ENCODE assay signal across 15 cellular contexts in genomic region chr18:69755856-69756496, GRCh38.
DNase-seq lines count a peak whose midpoint lies in the region; ATAC-seq and TF ChIP-seq lines count a peak whose summit lies in the region.
"Had no signal": no experiment of that assay in that cellular context is flagged by ENCODE, and none has a peak within 500 bp of the region (broad histone marks: within the 10 kb centered on the region; RNA-seq: fewer than 3 reads in every experiment).

No MANE protein-coding gene starts in this region.

- no peak overlapping the region for H3K27ac ChIP-seq in CD8-positive, alpha-beta T cell (ENCODE audit: low read depth, low read length)
- no peak overlapping the region for H3K27ac ChIP-seq in caudate nucleus (ENCODE audit: low read depth, low read length)
- H3K27ac ChIP-seq: C4-2B had no signal

- no peak overlapping the region for H3K4me3 Mint-ChIP-seq in activated T-cell treated with anti-CD3 and anti-CD28 coated beads, Interleukin-2, amount 50 U/mL, for 72 hours
- peak overlapping the region; percentile 24 for H3K4me3 Mint-ChIP-seq in CD8-positive, alpha-beta T cell
- H3K4me3 Mint-ChIP-seq in T-helper 17 cell (peak overlapping the region; percentile 1), MCF 10A (ENCODE audit: unreplicated experiment) (no peak overlapping the region)
- H3K4me3 Mint-ChIP-seq in effector memory CD8-positive, alpha-beta T cell: peak overlapping the region in 1 of 2 donors; percentile 40

- TF ChIP-seq CTCF in CD8-positive, alpha-beta T cell (IDR thresholded peaks at IDR 0.05): no peak
- TF ChIP-seq CTCF in MCF 10A (IDR thresholded peaks at IDR 0.05; ENCODE audit: unreplicated experiment): no peak

- H3K27me3 Mint-ChIP-seq in activated T-cell treated with anti-CD3 and anti-CD28 coated beads, Interleukin-2, amount 50 U/mL, for 72 hours (ENCODE audit: low read depth): no peaks in the 10 kb centered on the region
- no peaks in the 10 kb centered on the region for H3K27me3 Mint-ChIP-seq in CD8-positive, alpha-beta T cell (ENCODE audit: low read depth)
- H3K27me3 Mint-ChIP-seq in T-helper 17 cell (no peaks in the 10 kb centered on the region), MCF 10A (ENCODE audit: insufficient read depth, unreplicated experiment) (peaks cover 15% of the 10 kb centered on the region)
- peaks cover 0 to 5% of the 10 kb centered on the region in 2 donors for H3K27me3 Mint-ChIP-seq in effector memory CD8-positive, alpha-beta T cell

- H3K36me3 ChIP-seq in CD8-positive, alpha-beta T cell (ENCODE audit: insufficient read depth, low read length): no peaks in the 10 kb centered on the region

- BruUV-seq in MCF 10A (replicated peaks; lab: Mats Ljungman, UMichigan): no TSS peak

- CTCF ChIA-PET in CD8-positive, alpha-beta T cell (lab: Charles Lee): no interaction called here
- CTCF ChIA-PET in MCF 10A (lab: Yijun Ruan, JAX): no interaction called here

- no peaks in the 10 kb centered on the region for H3K9me3 ChIP-seq in CD8-positive, alpha-beta T cell (ENCODE audit: low read length)
- H3K9me3 ChIP-seq in T-helper 17 cell (ENCODE audit: control insufficient read depth, low read length, poor library complexity, severe bottlenecking): peaks cover 2% of the 10 kb centered on the region

- H3K36me3 Mint-ChIP-seq in activated T-cell treated with anti-CD3 and anti-CD28 coated beads, Interleukin-2, amount 50 U/mL, for 72 hours (ENCODE audit: insufficient read depth in 2 of 2): peaks cover 8 to 13% of the 10 kb centered on the region in 2 donors
- peaks cover 21% of the 10 kb centered on the region for H3K36me3 Mint-ChIP-seq in CD8-positive, alpha-beta T cell
- H3K36me3 Mint-ChIP-seq in T-helper 17 cell (ENCODE audit: low read depth) (no peaks in the 10 kb centered on the region), MCF 10A (ENCODE audit: insufficient read depth, unreplicated experiment) (no peaks in the 10 kb centered on the region)
- H3K36me3 Mint-ChIP-seq in effector memory CD8-positive, alpha-beta T cell (ENCODE audit: insufficient read depth): peaks cover 3% of the 10 kb centered on the region

- no peak for DNase-seq in activated T-cell treated with anti-CD3 and anti-CD28 coated beads, Interleukin-2, amount 50 U/mL, for 72 hours
- DNase-seq in activated T-cell treated with anti-CD3 and anti-CD28 coated beads for 4 hours: no peak
- peak in 1 of 7 experiments; percentile 56 for DNase-seq in CD8-positive, alpha-beta T cell
- DNase-seq in T-helper 17 cell: no peak
- DNase-seq in effector memory CD8-positive, alpha-beta T cell: no peak
- no peak for DNase-seq in caudate nucleus (lab: John Stamatoyannopoulos, UW)
- DNase-seq in MCF 10A (ENCODE audit: unreplicated experiment): no peak
- DNase-seq: Calu3, MM.1S, NCI-H1092 treated with DMSO at 0.1 percent for 48 hours, NCI-H2081 treated with DMSO at 0.1 percent for 48 hours, NCI-H510A, NCI-H774 had no signal

- peak overlapping the region; percentile 11 for H3K27ac Mint-ChIP-seq in activated T-cell treated with anti-CD3 and anti-CD28 coated beads, Interleukin-2, amount 50 U/mL, for 72 hours
- peak overlapping the region; percentile 90 for H3K27ac Mint-ChIP-seq in CD8-positive, alpha-beta T cell
- H3K27ac Mint-ChIP-seq in T-helper 17 cell: peak overlapping the region; percentile 17
- H3K27ac Mint-ChIP-seq in effector memory CD8-positive, alpha-beta T cell: peak overlapping the region in 1 of 2 donors; percentile 59
- no peak overlapping the region for H3K27ac Mint-ChIP-seq in MCF 10A (ENCODE audit: low read depth, unreplicated experiment)

- intact Hi-C loops in CD8-positive, alpha-beta T cell (cut with DNase I, micrococcal nuclease): loop anchor here in 1 of 2 experiments (5.0 kb wide), 1 partner anchor 1499 kb away; no protein-coding TSS in a partner anchor
- intact Hi-C loops in MCF 10A (cut with micrococcal nuclease): no loop called here

- H3K4me3 ChIP-seq in CD8-positive, alpha-beta T cell (ENCODE audit: low read depth, low read length): no peak overlapping the region

- peaks cover 24% of the 10 kb centered on the region for H3K4me1 Mint-ChIP-seq in activated T-cell treated with anti-CD3 and anti-CD28 coated beads, Interleukin-2, amount 50 U/mL, for 72 hours (ENCODE audit: low read depth)
- H3K4me1 Mint-ChIP-seq in CD8-positive, alpha-beta T cell (ENCODE audit: low read depth): peaks cover 43% of the 10 kb centered on the region
- H3K4me1 Mint-ChIP-seq in T-helper 17 cell (peaks cover 8% of the 10 kb centered on the region), MCF 10A (ENCODE audit: insufficient read depth, unreplicated experiment) (no peaks in the 10 kb centered on the region)
- peaks cover 5 to 13% of the 10 kb centered on the region in 2 donors for H3K4me1 Mint-ChIP-seq in effector memory CD8-positive, alpha-beta T cell (ENCODE audit: low read depth in 2 of 2)

- H3K27me3 ChIP-seq in CD8-positive, alpha-beta T cell (ENCODE audit: insufficient read depth, low read length): no peaks in the 10 kb centered on the region

- no peak for ATAC-seq in activated T-cell treated with anti-CD3 and anti-CD28 coated beads, Interleukin-2, amount 50 U/mL, for 72 hours (replicated peaks in 1 of 2)
- ATAC-seq in CD8-positive, alpha-beta T cell: peak; percentile 71
- peak; percentile 70 for ATAC-seq in T-helper 17 cell
- peak; percentile 58 for ATAC-seq in effector memory CD8-positive, alpha-beta T cell (replicated peaks)
- ATAC-seq: HepG2 had no signal

- peaks cover 2 to 12% of the 10 kb centered on the region in 2 donors for H3K9me3 Mint-ChIP-seq in activated T-cell treated with anti-CD3 and anti-CD28 coated beads, Interleukin-2, amount 50 U/mL, for 72 hours
- peaks cover 19% of the 10 kb centered on the region for H3K9me3 Mint-ChIP-seq in CD8-positive, alpha-beta T cell
- no peaks in the 10 kb centered on the region for H3K9me3 Mint-ChIP-seq in effector memory CD8-positive, alpha-beta T cell
- H3K9me3 Mint-ChIP-seq in MCF 10A (ENCODE audit: unreplicated experiment): no peaks in the 10 kb centered on the region

- POLR2A ChIA-PET in CD8-positive, alpha-beta T cell (lab: Charles Lee): no interaction called here
- POLR2A ChIA-PET in MCF 10A (lab: Yijun Ruan, JAX): interaction anchor here (0.9 kb wide), 1 partner anchor 12 kb away, joined by 3 read pairs; no protein-coding TSS in a partner anchor

- peaks cover 15% of the 10 kb centered on the region for H3K4me1 ChIP-seq in CD8-positive, alpha-beta T cell (ENCODE audit: insufficient read depth, low read length)

Comparison
In these comparisons a context has a peak if more than half of its experiments do, and no peak if none do; other contexts are left out.
1. ATAC-seq: peak in CD8-positive, alpha-beta T cell (single experiment), T-helper 17 cell (single experiment) and effector memory CD8-positive, alpha-beta T cell (single experiment); none in activated T-cell treated with anti-CD3 and anti-CD28 coated beads, Interleukin-2, amount 50 U/mL, for 72 hours (0 of 2).
2. H3K4me3 Mint-ChIP-seq: peak in CD8-positive, alpha-beta T cell (single experiment) and T-helper 17 cell (single experiment); none in activated T-cell treated with anti-CD3 and anti-CD28 coated beads, Interleukin-2, amount 50 U/mL, for 72 hours (0 of 2) and MCF 10A (single experiment).